Comparison of ENCODE assay signal across 23 cellular contexts in genomic region chr3:129463094-129463493, GRCh38. TPM values are rescaled to one million over a fixed set of nuclear protein-coding genes. Genes with fewer than 3 reads are reported as not detected.
A peak's percentile ranks its signal among the peaks of the same experiment; 100 is the strongest.
DNase-seq lines count a peak whose midpoint lies in the region; TF ChIP-seq lines count a peak whose summit lies in the region.
"Had no signal": no experiment of that assay in that cellular context is flagged by ENCODE, and none has a peak within 500 bp of the region (broad histone marks: within the 10 kb centered on the region; RNA-seq: fewer than 3 reads in every experiment).

No MANE protein-coding gene starts in this region.

- no peak for TF ChIP-seq CTCF in right atrium auricular region (IDR thresholded peaks at IDR 0.05)
- no peak for TF ChIP-seq CTCF in dorsolateral prefrontal cortex (IDR thresholded peaks at IDR 0.05 in 54 of 56, conservative IDR thresholded peaks at IDR 0.05 in 2 of 56; ENCODE audit: low read depth in 1 of 56, partially characterized antibody in 56 of 56)

- H3K36me3 ChIP-seq in right atrium auricular region: no peaks in the 10 kb centered on the region

- no peak for DNase-seq in right atrium auricular region (ENCODE audit: low spot score)
- DNase-seq in cardiac septum (ENCODE audit: low spot score): no peak
- no peak for DNase-seq in dorsolateral prefrontal cortex
- no peak for DNase-seq in substantia nigra (lab: John Stamatoyannopoulos, UW)
- DNase-seq in iPS-NIHi11 (ENCODE audit: low spot score): no peak
- DNase-seq in NCI-H2029 (lab: John Stamatoyannopoulos, UW): no peak
- no peak for DNase-seq in pons (ENCODE audit: low spot score)
- DNase-seq: 8988T; ACHN; AML-193; BE2C; CD4-positive, alpha-beta T cell; CD8-positive, alpha-beta memory T cell; DMS 273 treated with DMSO at 0.1 percent for 48 hours; DMS79; EL; GDM1; H9; HFFc6 had no signal

- no peaks in the 10 kb centered on the region for H3K9me3 ChIP-seq in right atrium auricular region
- H3K9me3 ChIP-seq: A549, BE2C had no signal

- H3K27me3 ChIP-seq in right atrium auricular region: no peaks in the 10 kb centered on the region
- H3K27me3 ChIP-seq in dorsolateral prefrontal cortex: no peaks in the 10 kb centered on the region
- H3K27me3 ChIP-seq: BE2C; BLaER1 treated with 17β-estradiol and CSF1 and Interleukin-3, amounts not matched to agents 10 nM and 100 nM had no signal

- intact Hi-C loops in cardiac septum (cut with DNase I) (no loop called here), dorsolateral prefrontal cortex (cut with DNase I) (no loop called here)

- H3K4me3 ChIP-seq in right atrium auricular region (no peak overlapping the region), dorsolateral prefrontal cortex (no peak overlapping the region)
- H3K4me3 ChIP-seq: A549; BLaER1 treated with 17β-estradiol and CSF1 and Interleukin-3, amounts not matched to agents 10 nM and 100 nM; GM12878; GM23338 had no signal

- peaks cover 0 to 17% of the 10 kb centered on the region in 2 donors for H3K4me1 ChIP-seq in right atrium auricular region
- H3K4me1 ChIP-seq: A549, BE2C had no signal

- H3K27ac ChIP-seq in right atrium auricular region: peak overlapping the region; percentile 81 to 88
- H3K27ac ChIP-seq in dorsolateral prefrontal cortex: peak overlapping the region in 51 of 59 donors; percentile 4 to 91 (median 76)
- peak overlapping the region; percentile 18 for H3K27ac ChIP-seq in substantia nigra (ENCODE audit: low read depth, low read length, poor library complexity, severe bottlenecking)
- H3K27ac ChIP-seq: A549; BLaER1 treated with 17β-estradiol and CSF1 and Interleukin-3, amounts not matched to agents 10 nM and 100 nM had no signal

RNA-seq across cellular contexts. Expression of gene IFT122, which starts 23.1 kb away (rescaled TPM):
- total RNA-seq in right atrium auricular region (10 to 100 TPM; 18.5 to 36.9 TPM), cardiac septum (11.0 TPM), dorsolateral prefrontal cortex (10 to 100 TPM; 38.5 to 96.5 (median 58.5) TPM)

RNA-seq across cellular contexts. Expression of gene MBD4, which starts 23.3 kb away (rescaled TPM):
- total RNA-seq in right atrium auricular region (10 to 100 TPM; 17.8 to 26.4 TPM), cardiac septum (18.2 TPM), dorsolateral prefrontal cortex (10 to 100 TPM; 23.7 to 45.4 (median 31.5) TPM)

RNA-seq across cellular contexts. Expression of gene EFCAB12, which starts 34.7 kb away (rescaled TPM):
- under 1 TPM in 1 of 2 donors, not detected in 1; 0.28 TPM for total RNA-seq in right atrium auricular region
- 0.16 TPM for total RNA-seq in cardiac septum
- total RNA-seq in dorsolateral prefrontal cortex: 1 to 10 TPM; 2.0 to 10.0 (median 4.5) TPM

Comparison
In these comparisons a context has a peak if more than half of its experiments do, and no peak if none do; other contexts are left out.
1. H3K27ac ChIP-seq: peak in every context shown above with its lines; median percentile 84 in right atrium auricular region; 76 in dorsolateral prefrontal cortex; 18 in substantia nigra.